In genomic region chr1:2584822-2585317, GRCh38 we compare ENCODE assay signal across 8 cellular contexts. TPM values are rescaled to one million over a fixed set of nuclear protein-coding genes. Genes with fewer than 3 reads are reported as not detected.
DNase-seq lines count a peak whose midpoint lies in the region; ATAC-seq and TF ChIP-seq lines count a peak whose summit lies in the region.

No MANE protein-coding gene starts in this region.

- H3K27me3 ChIP-seq in GM23248 (replicated peaks; ENCODE audit: insufficient read depth) = no peaks in the 10 kb centered on the region

- H3K27ac Mint-ChIP-seq in activated T-helper 1 cell treated with anti-CD3 and anti-CD28 coated beads, Interleukin-12 subunit alpha, Interleukin-12 subunit beta, Interleukin-2, Interleukin-4 antibody, amounts not matched to agents 30 ng/mL and 10 ng/mL and 1 ng/mL, durations not matched to agents 14 hours and 24 hours and 36 hours = peak overlapping the region; percentile 94

- H3F3A ChIP-seq in GM23248 (ENCODE audit: insufficient read depth) = no peaks in the 10 kb centered on the region

- peak overlapping the region; percentile 87 for H3K4me3 ChIP-seq in GM23248
- peak overlapping the region; percentile 89; the same call in 1 of the 2 replicates for H3K4me3 ChIP-seq in iPS-18c (ENCODE audit: insufficient read depth, low read depth, low read length)
- no peak overlapping the region for H3K4me3 ChIP-seq in lower leg skin (ENCODE audit: low read depth, poor library complexity, severe bottlenecking)

- ATAC-seq in HG03521 (IDR thresholded peaks at IDR 0.05; ENCODE audit: unreplicated experiment) = no peak

- TF ChIP-seq POLR2A in lower leg skin (IDR thresholded peaks at IDR 0.05) = no peak

- peak overlapping the region; percentile 75 for H3K9ac ChIP-seq in GM23248

- in situ Hi-C loops in GM23248 (cut with MboI) = no loop called here

- peak overlapping the region; percentile 86 for H3K4me3 Mint-ChIP-seq in activated T-helper 1 cell treated with anti-CD3 and anti-CD28 coated beads, Interleukin-12 subunit alpha, Interleukin-12 subunit beta, Interleukin-2, Interleukin-4 antibody, amounts not matched to agents 30 ng/mL and 10 ng/mL and 1 ng/mL, durations not matched to agents 14 hours and 24 hours and 36 hours

- no peaks in the 10 kb centered on the region for H3K27me3 Mint-ChIP-seq in activated T-helper 1 cell treated with anti-CD3 and anti-CD28 coated beads, Interleukin-12 subunit alpha, Interleukin-12 subunit beta, Interleukin-2, Interleukin-4 antibody, amounts not matched to agents 30 ng/mL and 10 ng/mL and 1 ng/mL, durations not matched to agents 14 hours and 24 hours and 36 hours (ENCODE audit: insufficient read depth)

- H3K9me2 ChIP-seq in GM23248 (ENCODE audit: insufficient read depth) = no peaks in the 10 kb centered on the region

- H3K27ac ChIP-seq in GM23248 = no peak overlapping the region

- no peaks in the 10 kb centered on the region for H4K20me1 ChIP-seq in GM23248 (ENCODE audit: insufficient read depth)

- no peaks in the 10 kb centered on the region for H3K9me3 ChIP-seq in GM23248 (ENCODE audit: low read depth)
- peaks cover 2% of the 10 kb centered on the region for H3K9me3 ChIP-seq in iPS-18c (ENCODE audit: control insufficient read depth, insufficient read depth, low read length)

- H3K4me1 Mint-ChIP-seq in activated T-helper 1 cell treated with anti-CD3 and anti-CD28 coated beads, Interleukin-12 subunit alpha, Interleukin-12 subunit beta, Interleukin-2, Interleukin-4 antibody, amounts not matched to agents 30 ng/mL and 10 ng/mL and 1 ng/mL, durations not matched to agents 14 hours and 24 hours and 36 hours (ENCODE audit: low read depth) = peaks cover 52% of the 10 kb centered on the region

- DNase-seq in GM23248 (no peak), NCI-H187 (lab: John Stamatoyannopoulos, UW) (no peak), DMS114 treated with DMSO at 0.1 percent for 48 hours (lab: John Stamatoyannopoulos, UW; ENCODE audit: unreplicated experiment) (no peak), lower leg skin (ENCODE audit: low spot score in 2 of 2) (no peak)
- DNase-seq in activated T-helper 1 cell treated with anti-CD3 and anti-CD28 coated beads, Interleukin-12 subunit alpha, Interleukin-12 subunit beta, Interleukin-2, Interleukin-4 antibody, amounts not matched to agents 30 ng/mL and 10 ng/mL and 1 ng/mL, durations not matched to agents 14 hours and 24 hours and 36 hours (ENCODE audit: low spot score) = no peak
- peak; percentile 34 for DNase-seq in stimulated activated CD8-positive, alpha-beta memory T cell treated with anti-CD3 and anti-CD28 coated beads, Interleukin-4, amount 100 ng/mL, for 48 hours

- no peaks in the 10 kb centered on the region for H3K79me2 ChIP-seq in GM23248 (ENCODE audit: insufficient read depth)

- no peak for TF ChIP-seq CTCF in lower leg skin (IDR thresholded peaks at IDR 0.05)

- H3K4me2 ChIP-seq in GM23248 (ENCODE audit: unreplicated experiment) = peak overlapping the region; percentile 82

- 34 to 41% methylated on average over 11 of the region's 11 CpGs for WGBS in GM23248 (ENCODE audit: low coverage in 1 of 2, low lambda C conversion rate in 2 of 2, missing lambda C conversion rate in 2 of 2), 2 experiments
- WGBS in lower leg skin, 2 donors = 54 to 58% methylated on average over 11 of the region's 11 CpGs

- peaks cover 3% of the 10 kb centered on the region for H3K36me3 Mint-ChIP-seq in activated T-helper 1 cell treated with anti-CD3 and anti-CD28 coated beads, Interleukin-12 subunit alpha, Interleukin-12 subunit beta, Interleukin-2, Interleukin-4 antibody, amounts not matched to agents 30 ng/mL and 10 ng/mL and 1 ng/mL, durations not matched to agents 14 hours and 24 hours and 36 hours (ENCODE audit: low read depth)

- no peaks in the 10 kb centered on the region for H3K36me3 ChIP-seq in GM23248 (ENCODE audit: low read depth)

- intact Hi-C loops in activated T-helper 1 cell treated with anti-CD3 and anti-CD28 coated beads, Interleukin-12 subunit alpha, Interleukin-12 subunit beta, Interleukin-2, Interleukin-4 antibody, amounts not matched to agents 30 ng/mL and 10 ng/mL and 1 ng/mL, durations not matched to agents 14 hours and 24 hours and 36 hours (cut with micrococcal nuclease) = loop anchor here (10.0 kb wide), 1 partner anchor 1040 kb away; the partner anchor contains the start of gene TPRG1L
- intact Hi-C loops in lower leg skin (cut with DNase I; ENCODE audit: low total_unique reads) = no loop called here

- H3K4me1 ChIP-seq in GM23248 (ENCODE audit: insufficient read depth) = no peaks in the 10 kb centered on the region

- H2AFZ ChIP-seq in GM23248 = peak overlapping the region; percentile 78; the same call in 1 of the 2 replicates

- no peaks in the 10 kb centered on the region for H3K9me3 Mint-ChIP-seq in activated T-helper 1 cell treated with anti-CD3 and anti-CD28 coated beads, Interleukin-12 subunit alpha, Interleukin-12 subunit beta, Interleukin-2, Interleukin-4 antibody, amounts not matched to agents 30 ng/mL and 10 ng/mL and 1 ng/mL, durations not matched to agents 14 hours and 24 hours and 36 hours

RNA-seq across cellular contexts. Expression of gene PRXL2B, which starts 1.7 kb away (rescaled TPM):
- 8.5 and 11.3 TPM in 2 replicates for total RNA-seq in GM23248 (2014; rRNA removed; shearing (Covaris generic))
- 12.4 and 13.5 TPM in 2 replicates for polyA plus RNA-seq in GM23248 (2016; fragmentation: Nextera tagmentation; extraction: Ambion mirVana)
- total RNA-seq in activated T-helper 1 cell treated with anti-CD3 and anti-CD28 coated beads, Interleukin-12 subunit alpha, Interleukin-12 subunit beta, Interleukin-2, Interleukin-4 antibody, amounts not matched to agents 30 ng/mL and 10 ng/mL and 1 ng/mL, durations not matched to agents 14 hours and 24 hours and 36 hours = 39.5 and 42.1 TPM in 2 replicates
- total RNA-seq in lower leg skin = 10 to 100 TPM in 3 of 4 donors, 1 to 10 TPM in 1; 5.6 to 16.4 (median 12.0) TPM

RNA-seq across cellular contexts. Expression of gene TNFRSF14, which starts 28.7 kb away (rescaled TPM):
- total RNA-seq in GM23248 (2014; rRNA removed; shearing (Covaris generic)) = 4.7 and 13.3 TPM in 2 replicates
- 7.8 and 7.9 TPM in 2 replicates for polyA plus RNA-seq in GM23248 (2016; fragmentation: Nextera tagmentation; extraction: Ambion mirVana)
- 207 and 215 TPM in 2 replicates for total RNA-seq in activated T-helper 1 cell treated with anti-CD3 and anti-CD28 coated beads, Interleukin-12 subunit alpha, Interleukin-12 subunit beta, Interleukin-2, Interleukin-4 antibody, amounts not matched to agents 30 ng/mL and 10 ng/mL and 1 ng/mL, durations not matched to agents 14 hours and 24 hours and 36 hours
- 10 to 100 TPM; 35.2 to 43.6 (median 38.3) TPM for total RNA-seq in lower leg skin

RNA-seq across cellular contexts. Expression of gene MMEL1, which starts 47.9 kb away (rescaled TPM):
- not detected in 2 replicates for total RNA-seq in GM23248 (2014; rRNA removed; shearing (Covaris generic))
- polyA plus RNA-seq in GM23248 (2016; fragmentation: Nextera tagmentation; extraction: Ambion mirVana) = not detected in 2 replicates
- total RNA-seq in activated T-helper 1 cell treated with anti-CD3 and anti-CD28 coated beads, Interleukin-12 subunit alpha, Interleukin-12 subunit beta, Interleukin-2, Interleukin-4 antibody, amounts not matched to agents 30 ng/mL and 10 ng/mL and 1 ng/mL, durations not matched to agents 14 hours and 24 hours and 36 hours = 0.86 and 1.0 TPM in 2 replicates
- total RNA-seq in lower leg skin = 1 to 10 TPM in 3 of 4 donors, under 1 TPM in 1; 0.27 to 3.5 (median 1.6) TPM

RNA-seq across cellular contexts. Expression of gene HES5, which starts 54.8 kb away (rescaled TPM):
- 1.1 TPM in 1 of 2 replicates, not detected in the other for total RNA-seq in GM23248 (2014; rRNA removed; shearing (Covaris generic))
- not detected in 2 replicates for polyA plus RNA-seq in GM23248 (2016; fragmentation: Nextera tagmentation; extraction: Ambion mirVana)
- not detected in 2 replicates for total RNA-seq in activated T-helper 1 cell treated with anti-CD3 and anti-CD28 coated beads, Interleukin-12 subunit alpha, Interleukin-12 subunit beta, Interleukin-2, Interleukin-4 antibody, amounts not matched to agents 30 ng/mL and 10 ng/mL and 1 ng/mL, durations not matched to agents 14 hours and 24 hours and 36 hours
- 10 to 100 TPM in 2 of 4 donors, 1 to 10 TPM in 2; 8.1 to 32.5 (median 9.6) TPM for total RNA-seq in lower leg skin

RNA-seq across cellular contexts. Expression of gene PANK4, which starts 58.5 kb away (rescaled TPM):
- total RNA-seq in GM23248 (2014; rRNA removed; shearing (Covaris generic)) = 29.7 and 35.5 TPM in 2 replicates
- polyA plus RNA-seq in GM23248 (2016; fragmentation: Nextera tagmentation; extraction: Ambion mirVana) = 15.5 and 18.0 TPM in 2 replicates
- 65.6 and 67.6 TPM in 2 replicates for total RNA-seq in activated T-helper 1 cell treated with anti-CD3 and anti-CD28 coated beads, Interleukin-12 subunit alpha, Interleukin-12 subunit beta, Interleukin-2, Interleukin-4 antibody, amounts not matched to agents 30 ng/mL and 10 ng/mL and 1 ng/mL, durations not matched to agents 14 hours and 24 hours and 36 hours
- total RNA-seq in lower leg skin = 10 to 100 TPM; 26.8 to 34.7 (median 32.5) TPM
